ENCODE assay signal across 1 cellular context in genomic region chr17:76134911-76135809, GRCh38.
TF ChIP-seq lines count a peak whose summit lies in the region.

No MANE protein-coding gene starts in this region.

TF ChIP-seq in IMR-90, 13 proteins besides CTCF, POLR2A, EP300 and RAD21:
- TF ChIP-seq RFX5 (IDR thresholded peaks at IDR 0.05; ENCODE audit: low read depth, low read length) = no peak
- TF ChIP-seq CEBPB (IDR thresholded peaks at IDR 0.05; ENCODE audit: low read depth, low read length) = no peak
- no peak for TF ChIP-seq ELK1 (IDR thresholded peaks at IDR 0.05; ENCODE audit: borderline replicate concordance, low read depth, low read length)
- TF ChIP-seq RCOR1 (IDR thresholded peaks at IDR 0.05; ENCODE audit: insufficient replicate concordance, low read length) = no peak
- no peak for TF ChIP-seq MAFK (IDR thresholded peaks at IDR 0.05; ENCODE audit: low read depth, low read length)
- TF ChIP-seq SMC3 (IDR thresholded peaks at IDR 0.05; ENCODE audit: low read depth, low read length) = no peak
- no peak for TF ChIP-seq MXI1 (IDR thresholded peaks at IDR 0.05; ENCODE audit: borderline replicate concordance, low read depth, low read length)
- no peak for TF ChIP-seq MAZ (IDR thresholded peaks at IDR 0.05; ENCODE audit: borderline replicate concordance, low read depth, low read length)
- TF ChIP-seq FOS (IDR thresholded peaks at IDR 0.05; ENCODE audit: low read depth, low read length) = no peak
- TF ChIP-seq BHLHE40 (IDR thresholded peaks at IDR 0.05; ENCODE audit: low read depth, low read length) = no peak
- TF ChIP-seq NFE2L2 (IDR thresholded peaks at IDR 0.05; ENCODE audit: low read depth, low read length) = no peak
- TF ChIP-seq CHD1 (IDR thresholded peaks at IDR 0.05; ENCODE audit: low read depth, low read length) = no peak
- TF ChIP-seq, protein P1, sequence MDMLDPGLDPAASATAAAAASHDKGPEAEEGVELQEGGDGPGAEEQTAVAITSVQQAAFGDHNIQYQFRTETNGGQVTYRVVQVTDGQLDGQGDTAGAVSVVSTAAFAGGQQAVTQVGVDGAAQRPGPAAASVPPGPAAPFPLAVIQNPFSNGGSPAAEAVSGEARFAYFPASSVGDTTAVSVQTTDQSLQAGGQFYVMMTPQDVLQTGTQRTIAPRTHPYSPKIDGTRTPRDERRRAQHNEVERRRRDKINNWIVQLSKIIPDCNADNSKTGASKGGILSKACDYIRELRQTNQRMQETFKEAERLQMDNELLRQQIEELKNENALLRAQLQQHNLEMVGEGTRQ (IDR thresholded peaks at IDR 0.05; ENCODE audit: low read depth, low read length) = no peak
TF ChIP-seq in IMR-90: peak in this region for 0.
